In the genomic region with DNA sequence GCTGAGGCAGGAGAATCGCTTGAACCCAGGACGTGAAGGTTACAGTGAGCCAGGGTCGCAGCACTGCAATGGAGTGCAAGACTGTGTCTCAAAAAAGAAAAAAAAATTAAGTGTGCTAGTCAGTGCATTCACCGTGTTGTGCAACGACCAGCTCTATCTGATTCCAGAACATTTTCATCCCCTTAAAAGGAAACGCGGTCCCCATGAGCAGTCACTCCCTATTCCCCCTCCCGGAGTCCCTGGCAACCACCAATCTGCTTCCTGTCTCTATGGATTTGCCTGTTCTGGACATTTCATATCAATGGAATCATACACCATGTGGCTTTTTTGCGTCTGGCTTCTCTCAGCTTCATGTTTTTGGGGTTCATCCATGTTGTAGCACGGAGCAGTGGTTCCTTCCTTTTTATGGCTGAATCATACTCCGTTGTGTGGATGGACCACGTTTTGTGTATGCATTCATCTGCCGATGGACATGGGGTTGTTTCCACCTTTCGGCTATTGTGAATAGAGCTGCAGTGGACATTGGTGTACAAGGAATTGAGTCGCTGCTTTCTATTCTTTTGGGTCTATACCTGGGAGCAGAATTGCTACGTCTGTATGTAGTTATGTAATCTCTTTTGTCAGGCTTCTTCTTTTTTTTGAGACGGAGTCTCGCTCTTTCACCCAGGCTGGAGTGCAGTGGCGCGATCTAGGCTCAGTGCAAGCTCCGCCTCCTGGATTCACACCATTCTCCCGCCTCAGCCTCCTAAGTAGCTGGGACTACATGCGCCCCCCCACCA, we compare ENCODE assay signal across 1 cellular context.
TF ChIP-seq lines count a peak whose summit lies in the region.

No MANE protein-coding gene starts in this region.

TF ChIP-seq in SK-N-SH, 30 proteins besides CTCF, POLR2A, EP300 and RAD21 (continued from another document):
- TF ChIP-seq, protein P1, sequence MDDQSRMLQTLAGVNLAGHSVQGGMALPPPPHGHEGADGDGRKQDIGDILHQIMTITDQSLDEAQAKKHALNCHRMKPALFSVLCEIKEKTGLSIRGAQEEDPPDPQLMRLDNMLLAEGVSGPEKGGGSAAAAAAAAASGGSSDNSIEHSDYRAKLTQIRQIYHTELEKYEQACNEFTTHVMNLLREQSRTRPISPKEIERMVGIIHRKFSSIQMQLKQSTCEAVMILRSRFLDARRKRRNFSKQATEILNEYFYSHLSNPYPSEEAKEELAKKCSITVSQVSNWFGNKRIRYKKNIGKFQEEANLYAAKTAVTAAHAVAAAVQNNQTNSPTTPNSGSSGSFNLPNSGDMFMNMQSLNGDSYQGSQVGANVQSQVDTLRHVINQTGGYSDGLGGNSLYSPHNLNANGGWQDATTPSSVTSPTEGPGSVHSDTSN (IDR thresholded peaks at IDR 0.05) = no peak
- TF ChIP-seq MEF2A (IDR thresholded peaks at IDR 0.05; ENCODE audit: borderline replicate concordance, low read depth) (no peak), RXRA (IDR thresholded peaks at IDR 0.05; ENCODE audit: borderline replicate concordance, low read depth) (no peak), TEAD4 (IDR thresholded peaks at IDR 0.05; ENCODE audit: borderline replicate concordance, insufficient read depth) (no peak), YY1 (IDR thresholded peaks at IDR 0.05; ENCODE audit: low read depth) (no peak), RFX5 (IDR thresholded peaks at IDR 0.05; ENCODE audit: low read length) (no peak), JUND (IDR thresholded peaks at IDR 0.05) (no peak), FOSL2 (IDR thresholded peaks at IDR 0.05; ENCODE audit: borderline replicate concordance, low read depth) (no peak), GATA2 (CRISPR knock-in tag; IDR thresholded peaks at IDR 0.05) (no peak), SMC3 (IDR thresholded peaks at IDR 0.05; ENCODE audit: low read depth, low read length) (no peak)
- TF ChIP-seq, protein P2, sequence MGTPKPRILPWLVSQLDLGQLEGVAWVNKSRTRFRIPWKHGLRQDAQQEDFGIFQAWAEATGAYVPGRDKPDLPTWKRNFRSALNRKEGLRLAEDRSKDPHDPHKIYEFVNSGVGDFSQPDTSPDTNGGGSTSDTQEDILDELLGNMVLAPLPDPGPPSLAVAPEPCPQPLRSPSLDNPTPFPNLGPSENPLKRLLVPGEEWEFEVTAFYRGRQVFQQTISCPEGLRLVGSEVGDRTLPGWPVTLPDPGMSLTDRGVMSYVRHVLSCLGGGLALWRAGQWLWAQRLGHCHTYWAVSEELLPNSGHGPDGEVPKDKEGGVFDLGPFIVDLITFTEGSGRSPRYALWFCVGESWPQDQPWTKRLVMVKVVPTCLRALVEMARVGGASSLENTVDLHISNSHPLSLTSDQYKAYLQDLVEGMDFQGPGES (IDR thresholded peaks at IDR 0.05; ENCODE audit: low read depth, low read length) = no peak
